16 cellular contexts compared by ENCODE assay signal in genomic region chr15:45326280-45326679, GRCh38.
"Had no signal": no experiment of that assay in that cellular context is flagged by ENCODE, and none has a peak within 500 bp of the region (broad histone marks: within the 10 kb centered on the region; RNA-seq: fewer than 3 reads in every experiment).

No MANE protein-coding gene starts in this region.

- H3K4me3 Mint-ChIP-seq: naive B cell; stimulated activated effector memory CD8-positive, alpha-beta T cell treated with anti-CD3 and anti-CD28 coated beads, Interleukin-12 subunit alpha, Interleukin-12 subunit beta, amount 100 ng/mL, for 72 hours; T-helper 1 cell treated with Interleukin-12 subunit alpha and Interleukin-12 subunit beta and Interleukin-4 antibody, amounts not matched to agents 30 μg/mL and 1 μg/mL, for 36 hours had no signal

- DNase-seq: activated CD4-positive, alpha-beta T cell treated with anti-CD3 and anti-CD28 coated beads, Interleukin-2, amount 50 U/mL, for 4 hours; activated CD4-positive, CD25-positive, alpha-beta regulatory T cell treated with anti-CD3 and anti-CD28 coated beads, Interleukin-2, amount 50 U/mL, for 72 hours; activated gamma-delta T cell treated with Interleukin-2 at 50 U/mL for 16 hours; adrenal gland; kidney; left ventricle myocardium superior; mucosa of descending colon; naive B cell; sigmoid colon; stimulated activated CD4-positive, alpha-beta T cell treated with anti-CD3 and anti-CD28 coated beads, Interleukin-4, amount 100 ng/mL, for 24 hours; upper lobe of left lung had no signal

- ATAC-seq: activated naive CD4-positive, alpha-beta T cell treated with anti-CD3 and anti-CD28 coated beads, Interleukin-2, amount 50 U/mL, for 72 hours; left ventricle myocardium superior; mucosa of descending colon; stimulated activated effector memory CD8-positive, alpha-beta T cell treated with anti-CD3 and anti-CD28 coated beads, Interleukin-12 subunit alpha, Interleukin-12 subunit beta, amount 100 ng/mL, for 72 hours had no signal

- H3K9ac ChIP-seq: parathyroid adenoma had no signal

- H3K27me3 ChIP-seq: adrenal gland, sigmoid colon, upper lobe of left lung had no signal

- H3K4me3 ChIP-seq: adrenal gland, mucosa of descending colon, sigmoid colon, thoracic aorta, upper lobe of left lung had no signal

- H3K4me1 ChIP-seq: adrenal gland, parathyroid adenoma, sigmoid colon, upper lobe of left lung had no signal

- H3K27ac Mint-ChIP-seq: activated naive CD4-positive, alpha-beta T cell treated with anti-CD3 and anti-CD28 coated beads, Interleukin-2, amount 50 U/mL, for 72 hours; naive B cell; stimulated activated effector memory CD8-positive, alpha-beta T cell treated with anti-CD3 and anti-CD28 coated beads, Interleukin-12 subunit alpha, Interleukin-12 subunit beta, amount 100 ng/mL, for 72 hours; T-helper 1 cell treated with Interleukin-12 subunit alpha and Interleukin-12 subunit beta and Interleukin-4 antibody, amounts not matched to agents 30 μg/mL and 1 μg/mL, for 36 hours had no signal

- H3K36me3 Mint-ChIP-seq: activated naive CD4-positive, alpha-beta T cell treated with anti-CD3 and anti-CD28 coated beads, Interleukin-2, amount 50 U/mL, for 72 hours; naive B cell; stimulated activated effector memory CD8-positive, alpha-beta T cell treated with anti-CD3 and anti-CD28 coated beads, Interleukin-12 subunit alpha, Interleukin-12 subunit beta, amount 100 ng/mL, for 72 hours had no signal

- H3K36me3 ChIP-seq: adrenal gland, sigmoid colon, thoracic aorta, upper lobe of left lung had no signal

- H3K27ac ChIP-seq: adrenal gland, parathyroid adenoma, sigmoid colon, thoracic aorta, upper lobe of left lung had no signal

- H3K9me3 Mint-ChIP-seq: activated naive CD4-positive, alpha-beta T cell treated with anti-CD3 and anti-CD28 coated beads, Interleukin-2, amount 50 U/mL, for 72 hours; naive B cell; stimulated activated effector memory CD8-positive, alpha-beta T cell treated with anti-CD3 and anti-CD28 coated beads, Interleukin-12 subunit alpha, Interleukin-12 subunit beta, amount 100 ng/mL, for 72 hours; T-helper 1 cell treated with Interleukin-12 subunit alpha and Interleukin-12 subunit beta and Interleukin-4 antibody, amounts not matched to agents 30 μg/mL and 1 μg/mL, for 36 hours had no signal

- H3K4me1 Mint-ChIP-seq: naive B cell; stimulated activated effector memory CD8-positive, alpha-beta T cell treated with anti-CD3 and anti-CD28 coated beads, Interleukin-12 subunit alpha, Interleukin-12 subunit beta, amount 100 ng/mL, for 72 hours had no signal

- H3K9me3 ChIP-seq: adrenal gland, mucosa of descending colon, sigmoid colon, thoracic aorta, upper lobe of left lung had no signal
